4 cellular contexts compared by ENCODE assay signal in the genomic region with DNA sequence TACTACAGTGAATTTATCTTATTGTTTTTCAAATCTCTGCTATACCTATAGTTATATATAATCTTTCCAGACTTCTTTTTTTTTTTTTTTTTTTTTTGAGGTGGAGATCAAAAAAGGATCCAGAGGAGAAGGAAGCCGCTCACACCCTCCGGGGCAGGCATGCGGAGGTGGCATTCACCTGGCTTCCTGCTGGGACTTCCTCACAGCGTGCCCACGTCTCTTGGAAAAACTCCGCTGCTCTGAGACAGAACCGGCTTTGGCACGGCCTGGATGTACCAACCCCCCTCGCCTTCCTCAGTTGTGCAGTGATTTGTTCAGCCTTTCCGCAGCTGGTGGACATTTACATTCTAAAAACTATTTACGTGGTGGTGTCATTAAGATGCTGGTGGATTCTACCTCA. TPM values are rescaled to one million over a fixed set of nuclear protein-coding genes. Genes with fewer than 3 reads are reported as not detected.
"Had no signal": no experiment of that assay in that cellular context is flagged by ENCODE, and none has a peak within 500 bp of the region (broad histone marks: within the 10 kb centered on the region; RNA-seq: fewer than 3 reads in every experiment).

No MANE protein-coding gene starts in this region.

RNA-seq across cellular contexts. Expression of a gene that starts 11.1 kb away (rescaled TPM):
- total RNA-seq: GM23338, H1, H9, HepG2 had no signal

RNA-seq across cellular contexts. Expression of a gene that starts 23.0 kb away (rescaled TPM):
- total RNA-seq: GM23338, H1, H9, HepG2 had no signal

RNA-seq across cellular contexts. Expression of a gene that starts 45.4 kb away (rescaled TPM):
- total RNA-seq: H1, H9, HepG2 had no signal
